In the genomic region with DNA sequence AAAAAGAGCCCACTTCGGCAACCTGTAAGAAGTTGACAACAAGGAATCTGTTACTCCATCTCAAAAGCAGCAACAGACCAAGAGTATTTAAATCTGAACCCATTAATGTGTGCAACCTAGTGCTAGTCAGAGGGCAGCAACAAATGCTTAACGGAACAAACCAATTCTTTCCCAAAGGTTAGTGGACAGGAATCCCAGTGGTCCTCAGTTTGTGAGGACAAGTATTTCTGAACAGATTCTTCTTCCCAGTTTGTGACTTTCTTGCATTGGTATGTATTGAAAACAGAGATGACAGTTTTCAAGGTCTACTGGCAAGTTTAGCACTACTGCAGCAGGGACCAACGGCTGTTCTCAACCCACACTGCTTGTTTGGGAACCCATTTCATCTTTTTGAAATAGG, we compare ENCODE assay signal across 15 cellular contexts. TPM values are rescaled to one million over a fixed set of nuclear protein-coding genes. Genes with fewer than 3 reads are reported as not detected.
A peak's percentile ranks its signal among the peaks of the same experiment; 100 is the strongest.
DNase-seq lines count a peak whose midpoint lies in the region; TF ChIP-seq lines count a peak whose summit lies in the region.
"Had no signal": no experiment of that assay in that cellular context is flagged by ENCODE, and none has a peak within 500 bp of the region (broad histone marks: within the 10 kb centered on the region; RNA-seq: fewer than 3 reads in every experiment).

No MANE protein-coding gene starts in this region.

- DNase-seq in T-helper 2 cell treated with Interferon-gamma antibody and Interleukin-4, amounts not matched to agents 5 μg/mL and 100 μg/mL, for 36 hours (ENCODE audit: low spot score) = no peak
- DNase-seq in T-helper 2 cell = no peak
- no peak for DNase-seq in activated naive CD8-positive, alpha-beta T cell treated with anti-CD3 and anti-CD28 coated beads for 36 hours
- no peak for DNase-seq in DMS153 (lab: John Stamatoyannopoulos, UW)
- no peak for DNase-seq in endothelial cell (ENCODE audit: low spot score)
- no peak for DNase-seq in OCI-M1 (lab: John Stamatoyannopoulos, UW)
- DNase-seq: activated effector memory CD4-positive, alpha-beta T cell treated with anti-CD3 and anti-CD28 coated beads, Interleukin-2, amount 50 U/mL, for 16 hours; left lung; NCI-H187; posterior cingulate gyrus; stimulated activated CD4-positive, alpha-beta T cell treated with anti-CD3 and anti-CD28 coated beads, Interleukin-4, amount 100 ng/mL, for 24 hours; T1000 had no signal

- H3K36me3 ChIP-seq in HUES64 (ENCODE audit: insufficient read depth, low read length) = peaks cover 58% of the 10 kb centered on the region

- no peaks in the 10 kb centered on the region for H3K27me3 Mint-ChIP-seq in T-helper 2 cell treated with Interferon-gamma antibody and Interleukin-4, amounts not matched to agents 5 μg/mL and 100 μg/mL, for 36 hours (ENCODE audit: low read depth)
- peaks cover 5% of the 10 kb centered on the region for H3K27me3 Mint-ChIP-seq in activated naive CD8-positive, alpha-beta T cell treated with anti-CD3 and anti-CD28 coated beads for 36 hours
- no peaks in the 10 kb centered on the region for H3K27me3 Mint-ChIP-seq in nephron (ENCODE audit: low read depth)
- peaks cover 14% of the 10 kb centered on the region for H3K27me3 Mint-ChIP-seq in endothelial cell (ENCODE audit: unreplicated experiment)
- H3K27me3 Mint-ChIP-seq: dendritic cell treated with granulocyte-macrophage colony-stimulating factor and Interleukin-4, amounts not matched to agents 40 ng/mL and 50 ng/mL, for 4 days had no signal

- no peaks in the 10 kb centered on the region for H3K9me3 ChIP-seq in HUES64 (ENCODE audit: insufficient read depth, low read depth, low read length)
- H3K9me3 ChIP-seq: left lung had no signal

- peak overlapping the region; percentile 91; the same call in 1 of the 2 replicates for H3K4me3 ChIP-seq in HUES64 (ENCODE audit: low read length)

- peaks cover 56% of the 10 kb centered on the region for H3K4me1 Mint-ChIP-seq in T-helper 2 cell treated with Interferon-gamma antibody and Interleukin-4, amounts not matched to agents 5 μg/mL and 100 μg/mL, for 36 hours (ENCODE audit: low read depth)
- H3K4me1 Mint-ChIP-seq in activated naive CD8-positive, alpha-beta T cell treated with anti-CD3 and anti-CD28 coated beads for 36 hours = peaks cover 66% of the 10 kb centered on the region
- H3K4me1 Mint-ChIP-seq in nephron (peaks cover 53% of the 10 kb centered on the region), endothelial cell (ENCODE audit: unreplicated experiment) (peaks cover 46% of the 10 kb centered on the region)

- WGBS in HUES64 = 94% methylated on average over 3 of the region's 3 CpGs

- H3K36me3 Mint-ChIP-seq in T-helper 2 cell treated with Interferon-gamma antibody and Interleukin-4, amounts not matched to agents 5 μg/mL and 100 μg/mL, for 36 hours (ENCODE audit: low read depth) = peaks cover 68% of the 10 kb centered on the region
- H3K36me3 Mint-ChIP-seq in activated naive CD8-positive, alpha-beta T cell treated with anti-CD3 and anti-CD28 coated beads for 36 hours = peaks cover 75% of the 10 kb centered on the region
- peaks cover 70% of the 10 kb centered on the region for H3K36me3 Mint-ChIP-seq in nephron (ENCODE audit: low read depth)
- H3K36me3 Mint-ChIP-seq in endothelial cell (ENCODE audit: low read depth, unreplicated experiment) = peaks cover 28% of the 10 kb centered on the region

- H3K27ac Mint-ChIP-seq in T-helper 2 cell treated with Interferon-gamma antibody and Interleukin-4, amounts not matched to agents 5 μg/mL and 100 μg/mL, for 36 hours = no peak overlapping the region
- peak overlapping the region; percentile 99 for H3K27ac Mint-ChIP-seq in activated naive CD8-positive, alpha-beta T cell treated with anti-CD3 and anti-CD28 coated beads for 36 hours
- no peak overlapping the region for H3K27ac Mint-ChIP-seq in nephron
- no peak overlapping the region for H3K27ac Mint-ChIP-seq in endothelial cell (ENCODE audit: unreplicated experiment)

- H3K27me3 ChIP-seq in HUES64 (ENCODE audit: insufficient read depth, low read length) = no peaks in the 10 kb centered on the region
- H3K27me3 ChIP-seq: left lung had no signal

- H3K9ac ChIP-seq in HUES64 (ENCODE audit: low read depth, low read length) = peak overlapping the region; percentile 99

- peaks cover 22% of the 10 kb centered on the region; the same call in 1 of the 2 replicates for H3K4me1 ChIP-seq in HUES64 (ENCODE audit: insufficient read depth, low read length)

- peak overlapping the region; percentile 89 for H3K4me3 Mint-ChIP-seq in T-helper 2 cell treated with Interferon-gamma antibody and Interleukin-4, amounts not matched to agents 5 μg/mL and 100 μg/mL, for 36 hours
- H3K4me3 Mint-ChIP-seq in activated naive CD8-positive, alpha-beta T cell treated with anti-CD3 and anti-CD28 coated beads for 36 hours = peak overlapping the region; percentile 97
- H3K4me3 Mint-ChIP-seq in nephron (peak overlapping the region; percentile 59 to 98 (median 96)), endothelial cell (ENCODE audit: unreplicated experiment) (no peak overlapping the region)
- H3K4me3 Mint-ChIP-seq: dendritic cell treated with granulocyte-macrophage colony-stimulating factor and Interleukin-4, amounts not matched to agents 40 ng/mL and 50 ng/mL, for 4 days had no signal

- TF ChIP-seq CTCF in nephron (IDR thresholded peaks at IDR 0.05; ENCODE audit: unreplicated experiment in 3 of 3) (no peak), endothelial cell (IDR thresholded peaks at IDR 0.05; ENCODE audit: unreplicated experiment) (no peak)

- H3K27ac ChIP-seq in HUES64 (ENCODE audit: low read depth, low read length) = peak overlapping the region; percentile 9; the same call in 1 of the 2 replicates
- H3K27ac ChIP-seq: left lung had no signal

- no peaks in the 10 kb centered on the region for H3K9me3 Mint-ChIP-seq in T-helper 2 cell treated with Interferon-gamma antibody and Interleukin-4, amounts not matched to agents 5 μg/mL and 100 μg/mL, for 36 hours
- no peaks in the 10 kb centered on the region for H3K9me3 Mint-ChIP-seq in activated naive CD8-positive, alpha-beta T cell treated with anti-CD3 and anti-CD28 coated beads for 36 hours
- H3K9me3 Mint-ChIP-seq in nephron (no peaks in the 10 kb centered on the region), endothelial cell (ENCODE audit: unreplicated experiment) (no peaks in the 10 kb centered on the region)
- H3K9me3 Mint-ChIP-seq: dendritic cell treated with granulocyte-macrophage colony-stimulating factor and Interleukin-4, amounts not matched to agents 40 ng/mL and 50 ng/mL, for 4 days had no signal

RNA-seq across cellular contexts. Expression of gene RPL26, which starts 2.9 kb away (rescaled TPM):
- polyA plus RNA-seq in HUES64 (2013, experiment 1 of 2) = 2,163 TPM
- 2,377 TPM for polyA plus RNA-seq in HUES64 (2013, experiment 2 of 2)
- total RNA-seq in activated naive CD8-positive, alpha-beta T cell treated with anti-CD3 and anti-CD28 coated beads for 36 hours = 1,000 to 10,000 TPM; 2,835 to 2,863 TPM
- total RNA-seq in endothelial cell (ENCODE audit: unreplicated experiment) = 1,901 TPM

RNA-seq across cellular contexts. Expression of gene RNF222, which starts 17.6 kb away (rescaled TPM):
- polyA plus RNA-seq in HUES64 (2013, experiment 1 of 2) = not detected
- polyA plus RNA-seq in HUES64 (2013, experiment 2 of 2) = not detected
- total RNA-seq in activated naive CD8-positive, alpha-beta T cell treated with anti-CD3 and anti-CD28 coated beads for 36 hours = under 1 TPM; 0.14 to 0.22 TPM
- not detected for total RNA-seq in endothelial cell (ENCODE audit: unreplicated experiment)
- total RNA-seq: left lung had no signal

RNA-seq across cellular contexts. Expression of gene ODF4, which starts 40.4 kb away (rescaled TPM):
- not detected for polyA plus RNA-seq in HUES64 (2013, experiment 1 of 2)
- not detected for polyA plus RNA-seq in HUES64 (2013, experiment 2 of 2)
- total RNA-seq in activated naive CD8-positive, alpha-beta T cell treated with anti-CD3 and anti-CD28 coated beads for 36 hours = not detected
- not detected for total RNA-seq in endothelial cell (ENCODE audit: unreplicated experiment)
- total RNA-seq: left lung had no signal

RNA-seq across cellular contexts. Expression of gene NDEL1, which starts 55.6 kb away (rescaled TPM):
- 17.3 TPM for polyA plus RNA-seq in HUES64 (2013, experiment 1 of 2)
- polyA plus RNA-seq in HUES64 (2013, experiment 2 of 2) = 19.9 TPM
- 10 to 100 TPM; 37.5 to 47.8 TPM for total RNA-seq in activated naive CD8-positive, alpha-beta T cell treated with anti-CD3 and anti-CD28 coated beads for 36 hours
- 82.4 TPM for total RNA-seq in endothelial cell (ENCODE audit: unreplicated experiment)
